25 cellular contexts compared by ENCODE assay signal in the genomic region with DNA sequence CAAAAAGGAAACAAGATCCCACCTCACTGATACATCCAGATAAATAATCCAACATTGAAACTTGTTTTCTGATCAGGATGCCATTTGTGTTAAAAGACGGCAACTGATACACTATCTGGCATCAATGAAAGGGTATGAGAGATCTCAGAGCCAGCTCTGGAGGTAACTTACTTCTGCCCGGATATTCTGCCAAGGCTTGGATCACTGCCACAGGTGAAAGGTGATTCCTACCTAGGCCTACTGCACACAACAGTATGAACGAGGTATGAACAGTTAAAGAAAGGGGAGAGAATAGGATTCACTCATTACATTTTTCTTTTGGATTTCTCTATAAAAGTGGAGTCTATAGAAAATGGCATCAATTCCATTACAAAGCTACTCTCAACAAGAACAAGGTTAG.
A peak's percentile ranks its signal among the peaks of the same experiment; 100 is the strongest.
DNase-seq lines count a peak whose midpoint lies in the region; ATAC-seq lines count a peak whose summit lies in the region.
"Had no signal": no experiment of that assay in that cellular context is flagged by ENCODE, and none has a peak within 500 bp of the region (broad histone marks: within the 10 kb centered on the region; RNA-seq: fewer than 3 reads in every experiment).

No MANE protein-coding gene starts in this region.

- peak; percentile 0 for DNase-seq in NCI-H2029 treated with DMSO at 0.1 percent for 48 hours (lab: John Stamatoyannopoulos, UW)
- no peak for DNase-seq in NCI-H2029 (lab: John Stamatoyannopoulos, UW)
- peak; percentile 52 for DNase-seq in left lobe of liver (ENCODE audit: low spot score)
- no peak for DNase-seq in T-helper 9 cell
- DNase-seq: 8988T; ACHN; AML-193; BE2C; C1 segment of cervical spinal cord; Caco-2; Calu3; CD4-positive, alpha-beta memory T cell; CD4-positive, alpha-beta T cell; CD4-positive, CD25-positive, alpha-beta regulatory T cell; CD8-positive, alpha-beta memory T cell; CD8-positive, alpha-beta T cell; COR-L47; DMS 273 treated with DMSO at 0.1 percent for 48 hours; DMS153; DMS53; DMS79; DMS79 treated with DMSO at 0.1 percent for 48 hours; DND-41; EL had no signal

- peak; percentile 63 for ATAC-seq in left lobe of liver
- ATAC-seq: A549; CD8-positive, alpha-beta T cell had no signal

Comparison
In these comparisons a context has a peak if more than half of its experiments do, and no peak if none do; other contexts are left out.
1. DNase-seq: peak in NCI-H2029 treated with DMSO at 0.1 percent for 48 hours (single experiment) and left lobe of liver (single experiment); none in NCI-H2029 (single experiment) and T-helper 9 cell (single experiment).